Comparison of ENCODE assay signal across 9 cellular contexts in genomic region chr13:40518481-40518882, GRCh38.
DNase-seq lines count a peak whose midpoint lies in the region; ATAC-seq and TF ChIP-seq lines count a peak whose summit lies in the region.
"Had no signal": no experiment of that assay in that cellular context is flagged by ENCODE, and none has a peak within 500 bp of the region (broad histone marks: within the 10 kb centered on the region; RNA-seq: fewer than 3 reads in every experiment).

No MANE protein-coding gene starts in this region.

- H3K4me3 Mint-ChIP-seq in natural killer cell (no peak overlapping the region), osteocyte (ENCODE audit: unreplicated experiment) (no peak overlapping the region)

- TF ChIP-seq CTCF in natural killer cell (IDR thresholded peaks at IDR 0.05) = no peak
- TF ChIP-seq CTCF in heart right ventricle (IDR thresholded peaks at IDR 0.05) = no peak
- TF ChIP-seq CTCF in osteocyte (IDR thresholded peaks at IDR 0.05) = no peak

- H3K27me3 ChIP-seq in heart right ventricle = no peaks in the 10 kb centered on the region

- ATAC-seq in HG02798 (IDR thresholded peaks at IDR 0.05; ENCODE audit: poor library complexity, unreplicated experiment) (peak; percentile 59), natural killer cell (peak; percentile 46 to 67 (median 66)), heart right ventricle (no peak)

- peaks cover 0 to 11% of the 10 kb centered on the region in 2 donors for H3K4me1 Mint-ChIP-seq in natural killer cell
- no peaks in the 10 kb centered on the region for H3K4me1 Mint-ChIP-seq in osteocyte (ENCODE audit: unreplicated experiment)

- H3K9me3 Mint-ChIP-seq in natural killer cell (no peaks in the 10 kb centered on the region), osteocyte (ENCODE audit: unreplicated experiment) (no peaks in the 10 kb centered on the region)

- 69 to 85% methylated on average over 4 of the region's 4 CpGs for WGBS in heart right ventricle, 2 donors

- peaks cover 0 to 3% of the 10 kb centered on the region in 2 donors for H3K27me3 Mint-ChIP-seq in natural killer cell (ENCODE audit: low read depth in 2 of 2)
- no peaks in the 10 kb centered on the region for H3K27me3 Mint-ChIP-seq in osteocyte (ENCODE audit: unreplicated experiment)

- POLR2A ChIA-PET in HEK293T (lab: Yijun Ruan, JAX) = no interaction called here

- H3K4me3 ChIP-seq in heart right ventricle = no peak overlapping the region
- H3K4me3 ChIP-seq: psoas muscle had no signal

- intact Hi-C loops in natural killer cell (cut with micrococcal nuclease) = no loop called here
- intact Hi-C loops in heart right ventricle (cut with DNase I) = no loop called here

- H3K36me3 Mint-ChIP-seq in natural killer cell = no peaks in the 10 kb centered on the region
- no peaks in the 10 kb centered on the region for H3K36me3 Mint-ChIP-seq in osteocyte (ENCODE audit: unreplicated experiment)

- H3K27ac Mint-ChIP-seq in natural killer cell (peak overlapping the region in 1 of 2 donors; percentile 15), osteocyte (ENCODE audit: unreplicated experiment) (no peak overlapping the region)

- no peak overlapping the region for H3K27ac ChIP-seq in heart right ventricle
- H3K27ac ChIP-seq: psoas muscle had no signal

- peaks cover 0 to 9% (median 5%) of the 10 kb centered on the region in 9 donors for H3K4me1 ChIP-seq in heart right ventricle
- H3K4me1 ChIP-seq: psoas muscle had no signal

- H3K36me3 ChIP-seq in heart right ventricle = no peaks in the 10 kb centered on the region

- H3K9me3 ChIP-seq in heart right ventricle = no peaks in the 10 kb centered on the region
- H3K9me3 ChIP-seq: psoas muscle had no signal

- DNase-seq in Daoy (ENCODE audit: low read depth) (peak; percentile 83), natural killer cell (no peak), HEK293T (ENCODE audit: extremely low spot score) (no peak), heart right ventricle (no peak), osteocyte (ENCODE audit: extremely low spot score, unreplicated experiment) (no peak), germinal center (ENCODE audit: low spot score) (no peak)
- DNase-seq in activated CD8-positive, alpha-beta memory T cell treated with anti-CD3 and anti-CD28 coated beads for 4 hours (ENCODE audit: low read depth in 2 of 2) = peak; percentile 30 to 35
- DNase-seq: psoas muscle had no signal

- CTCF ChIA-PET in HEK293T (lab: Yijun Ruan, JAX) = no interaction called here

TF ChIP-seq in HEK293T, 16 proteins besides CTCF, POLR2A, EP300 and RAD21:
- no peak for TF ChIP-seq ELF4 (IDR thresholded peaks at IDR 0.05)
- no peak for TF ChIP-seq ZNF384 (IDR thresholded peaks at IDR 0.05)
- TF ChIP-seq BHLHE40 (IDR thresholded peaks at IDR 0.05; ENCODE audit: borderline replicate concordance) = no peak
- no peak for TF ChIP-seq NFRKB (IDR thresholded peaks at IDR 0.05)
- no peak for TF ChIP-seq HDGF (IDR thresholded peaks at IDR 0.05; ENCODE audit: borderline replicate concordance)
- TF ChIP-seq ARNT (IDR thresholded peaks at IDR 0.05) = no peak
- no peak for TF ChIP-seq CTBP1 (IDR thresholded peaks at IDR 0.05; ENCODE audit: borderline replicate concordance)
- TF ChIP-seq FOXA1 (IDR thresholded peaks at IDR 0.05) = no peak
- TF ChIP-seq FOXM1 (IDR thresholded peaks at IDR 0.05; ENCODE audit: borderline replicate concordance) = no peak
- no peak for TF ChIP-seq FOXK2 (IDR thresholded peaks at IDR 0.05)
- TF ChIP-seq L3MBTL2 (conservative IDR thresholded peaks at IDR 0.05) = no peak
- TF ChIP-seq, protein P1, sequence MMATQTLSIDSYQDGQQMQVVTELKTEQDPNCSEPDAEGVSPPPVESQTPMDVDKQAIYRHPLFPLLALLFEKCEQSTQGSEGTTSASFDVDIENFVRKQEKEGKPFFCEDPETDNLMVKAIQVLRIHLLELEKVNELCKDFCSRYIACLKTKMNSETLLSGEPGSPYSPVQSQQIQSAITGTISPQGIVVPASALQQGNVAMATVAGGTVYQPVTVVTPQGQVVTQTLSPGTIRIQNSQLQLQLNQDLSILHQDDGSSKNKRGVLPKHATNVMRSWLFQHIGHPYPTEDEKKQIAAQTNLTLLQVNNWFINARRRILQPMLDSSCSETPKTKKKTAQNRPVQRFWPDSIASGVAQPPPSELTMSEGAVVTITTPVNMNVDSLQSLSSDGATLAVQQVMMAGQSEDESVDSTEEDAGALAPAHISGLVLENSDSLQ (IDR thresholded peaks at IDR 0.05) = no peak

Comparison
In these comparisons a context has a peak if more than half of its experiments do, and no peak if none do; other contexts are left out.
1. DNase-seq: peak in Daoy (single experiment) and activated CD8-positive, alpha-beta memory T cell treated with anti-CD3 and anti-CD28 coated beads for 4 hours (2 of 2); none in natural killer cell (single experiment), HEK293T (single experiment), heart right ventricle (0 of 2), osteocyte (single experiment) and germinal center (single experiment).
2. ATAC-seq: peak in HG02798 (single experiment) and natural killer cell (3 of 3); none in heart right ventricle (0 of 8).